In genomic region chr3:71690222-71690821, GRCh38 we compare ENCODE assay signal across 11 cellular contexts. TPM values are rescaled to one million over a fixed set of nuclear protein-coding genes. Genes with fewer than 3 reads are reported as not detected.
DNase-seq lines count a peak whose midpoint lies in the region; ATAC-seq and TF ChIP-seq lines count a peak whose summit lies in the region.
"Had no signal": no experiment of that assay in that cellular context is flagged by ENCODE, and none has a peak within 500 bp of the region (broad histone marks: within the 10 kb centered on the region; RNA-seq: fewer than 3 reads in every experiment).

No MANE protein-coding gene starts in this region.

- H3K4me2 ChIP-seq in OCI-LY7 (ENCODE audit: low read length): no peak overlapping the region

- no peak for TF ChIP-seq CTCF in fibroblast of villous mesenchyme (IDR thresholded peaks at IDR 0.05; ENCODE audit: insufficient read depth, low read depth, low read length)
- no peak for TF ChIP-seq CTCF in ovary (IDR thresholded peaks at IDR 0.05)
- TF ChIP-seq CTCF in OCI-LY7 (conservative IDR thresholded peaks at IDR 0.05; ENCODE audit: low read length): no peak

- no TSS peak for BruUV-seq in OCI-LY7 (replicated peaks; lab: Mats Ljungman, UMichigan)

- H3K9me3 ChIP-seq in SJSA1 (replicated peaks) (no peaks in the 10 kb centered on the region), ovary (no peaks in the 10 kb centered on the region), OCI-LY7 (ENCODE audit: low read length) (no peaks in the 10 kb centered on the region)

- H4K20me1 ChIP-seq in OCI-LY7 (ENCODE audit: insufficient read depth, low read length): no peaks in the 10 kb centered on the region

- no peak for ATAC-seq in HG02610 (IDR thresholded peaks at IDR 0.05; ENCODE audit: unreplicated experiment)
- no peak for ATAC-seq in HG03159 (IDR thresholded peaks at IDR 0.05; ENCODE audit: unreplicated experiment)
- ATAC-seq: Panc1 had no signal

- no peaks in the 10 kb centered on the region for H3K36me3 ChIP-seq in SJSA1
- H3K36me3 ChIP-seq in ovary: no peaks in the 10 kb centered on the region
- H3K36me3 ChIP-seq in OCI-LY7 (ENCODE audit: insufficient read depth, low read length): no peaks in the 10 kb centered on the region

- H3K4me1 ChIP-seq in SJSA1 (replicated peaks) (peaks cover 58% of the 10 kb centered on the region), ovary (ENCODE audit: insufficient read depth) (peaks cover 13% of the 10 kb centered on the region), OCI-LY7 (ENCODE audit: insufficient read depth, low read length, poor library complexity, severe bottlenecking) (no peaks in the 10 kb centered on the region)

- TF ChIP-seq POLR2A in ovary (IDR thresholded peaks at IDR 0.05): no peak

- H3K27me3 ChIP-seq in SJSA1 (replicated peaks) (no peaks in the 10 kb centered on the region), ovary (no peaks in the 10 kb centered on the region)

- no peak for TF ChIP-seq EP300 in ovary (IDR thresholded peaks at IDR 0.05)

- H3K4me3 ChIP-seq in SJSA1 (no peak overlapping the region), fibroblast of villous mesenchyme (ENCODE audit: low read depth, low read length) (no peak overlapping the region), ovary (no peak overlapping the region), OCI-LY7 (ENCODE audit: low read depth, low read length, poor library complexity, severe bottlenecking) (no peak overlapping the region)

- POLR2A ChIA-PET in OCI-LY7 (lab: Charles Lee): interaction anchor here (0.7 kb wide), 3 partner anchors 82 to 1490 kb away, joined by 3 read pairs; no protein-coding TSS in a partner anchor

- intact Hi-C loops in ovary (cut with DNase I): no loop called here
- intact Hi-C loops in OCI-LY7 (cut with micrococcal nuclease; ENCODE audit: unreplicated experiment): no loop called here

- WGBS in ovary, 3 donors: 2 to 8% (median 3%) methylated on average over 4 of the region's 4 CpGs

- H3K27ac ChIP-seq in SJSA1 (no peak overlapping the region), ovary (peak overlapping the region in 1 of 2 donors; percentile 22), OCI-LY7 (ENCODE audit: low read depth, low read length, poor library complexity, severe bottlenecking) (no peak overlapping the region)

- no peaks in the 10 kb centered on the region for H3K9me2 ChIP-seq in OCI-LY7 (ENCODE audit: insufficient read depth, low read length)

- DNase-seq in EH (ENCODE audit: low read depth): peak; percentile 95
- DNase-seq in SJSA1 (ENCODE audit: low read depth in 1 of 2, low spot score in 2 of 2): peak; percentile 52
- DNase-seq in fibroblast of villous mesenchyme (ENCODE audit: low read depth): peak; percentile 93
- peak; percentile 45 to 66 (median 50) for DNase-seq in ovary
- no peak for DNase-seq in OCI-LY7 (ENCODE audit: low spot score)
- DNase-seq in NCI-H524 treated with DMSO at 0.1 percent for 48 hours (lab: John Stamatoyannopoulos, UW): no peak
- DNase-seq: activated CD4-positive, alpha-beta T cell treated with anti-CD3 and anti-CD28 coated beads, Interleukin-2, amount 10 ng/mL, durations not matched to agents 24 days and 14 days; NCI-H1105 had no signal

- no peaks in the 10 kb centered on the region for H3K79me2 ChIP-seq in OCI-LY7 (ENCODE audit: insufficient read depth, low read depth, low read length)

- CTCF ChIA-PET in OCI-LY7 (lab: Charles Lee; ENCODE audit: unreplicated experiment): no interaction called here

- H2AFZ ChIP-seq in OCI-LY7 (ENCODE audit: low read length): no peak overlapping the region

RNA-seq across cellular contexts. Expression of gene EIF4E3, which starts 34.9 kb away (rescaled TPM):
- total RNA-seq in SJSA1 (2014; rRNA removed; shearing (Covaris generic)): 0.91 and 2.3 TPM in 2 replicates
- total RNA-seq in fibroblast of villous mesenchyme (0.43 and 0.64 TPM in 2 replicates), ovary (10 to 100 TPM; 13.0 to 51.7 (median 42.5) TPM), OCI-LY7 (2022) (not detected in 2 replicates)
- 10 to 100 TPM; 16.4 to 33.4 TPM for polyA plus RNA-seq in ovary
- total RNA-seq in OCI-LY7 (2014; rRNA removed; shearing (Covaris generic)): not detected in 2 replicates

Comparison
In these comparisons a context has a peak if more than half of its experiments do, and no peak if none do; other contexts are left out.
1. DNase-seq: peak in EH (single experiment), SJSA1 (2 of 2), fibroblast of villous mesenchyme (single experiment) and ovary (5 of 5); none in OCI-LY7 (single experiment) and NCI-H524 treated with DMSO at 0.1 percent for 48 hours (single experiment).